9 cellular contexts compared by ENCODE assay signal in genomic region chr6:33412140-33413009, GRCh38. TPM values are rescaled to one million over a fixed set of nuclear protein-coding genes. Genes with fewer than 3 reads are reported as not detected.
DNase-seq lines count a peak whose midpoint lies in the region; ATAC-seq, FAIRE-seq and TF ChIP-seq lines count a peak whose summit lies in the region.
"Had no signal": no experiment of that assay in that cellular context is flagged by ENCODE, and none has a peak within 500 bp of the region (broad histone marks: within the 10 kb centered on the region; RNA-seq: fewer than 3 reads in every experiment).

No MANE protein-coding gene starts in this region.

- H3K36me3 Mint-ChIP-seq in astrocyte (ENCODE audit: low read depth, unreplicated experiment) (peaks cover 11% of the 10 kb centered on the region), progenitor cell of endocrine pancreas (ENCODE audit: insufficient read depth) (peaks cover 8% of the 10 kb centered on the region)

- no peaks in the 10 kb centered on the region for H3K27me3 ChIP-seq in IMR-90 (ENCODE audit: control insufficient read depth, insufficient read depth, low read length)
- no peaks in the 10 kb centered on the region for H3K27me3 ChIP-seq in astrocyte (ENCODE audit: insufficient read depth, low read length)

- peaks cover 5% of the 10 kb centered on the region for H3K9me1 ChIP-seq in IMR-90 (ENCODE audit: insufficient read depth, low read length)

- no peaks in the 10 kb centered on the region for H3K9me3 Mint-ChIP-seq in astrocyte (ENCODE audit: unreplicated experiment)
- no peaks in the 10 kb centered on the region for H3K9me3 Mint-ChIP-seq in progenitor cell of endocrine pancreas (ENCODE audit: low read depth)

- no peak for FAIRE-seq in astrocyte (lab: Jason Lieb, UNC)
- FAIRE-seq: colon, GM12891 had no signal

- TF ChIP-seq RAD21 in IMR-90 (IDR thresholded peaks at IDR 0.05; ENCODE audit: low read length) = no peak

- peak overlapping the region; percentile 7; the same call in 1 of the 2 replicates for H3K4me2 ChIP-seq in IMR-90 (ENCODE audit: low read depth, low read length)
- H3K4me2 ChIP-seq in astrocyte (ENCODE audit: low read length) = peak overlapping the region; percentile 93

- H3K4me3 ChIP-seq in IMR-90 (ENCODE audit: insufficient read depth, low read depth, low read length) = no peak overlapping the region
- no peak overlapping the region for H3K4me3 ChIP-seq in astrocyte (ENCODE audit: insufficient read depth, low read depth, low read length)

- peaks cover 48% of the 10 kb centered on the region for H3K79me2 ChIP-seq in astrocyte (ENCODE audit: insufficient read depth, low read length)

- H2AK5ac ChIP-seq in IMR-90 (ENCODE audit: low read depth, low read length) = no peak overlapping the region

- H3K18ac ChIP-seq in IMR-90 (ENCODE audit: low read depth, low read length) = no peak overlapping the region

- peak overlapping the region; percentile 88 for H3K4me3 Mint-ChIP-seq in astrocyte (ENCODE audit: unreplicated experiment)
- H3K4me3 Mint-ChIP-seq in progenitor cell of endocrine pancreas (ENCODE audit: low read depth) = peak overlapping the region; percentile 72

- H3K27ac Mint-ChIP-seq in astrocyte (ENCODE audit: unreplicated experiment) (peak overlapping the region; percentile 81), progenitor cell of endocrine pancreas (peak overlapping the region; percentile 60)

- peaks cover 12 to 60% of the 10 kb centered on the region in 2 experiments for H3K79me1 ChIP-seq in IMR-90 (ENCODE audit: low read depth in 1 of 2, low read length in 2 of 2)

- peak overlapping the region; percentile 56 for H3K23ac ChIP-seq in IMR-90 (ENCODE audit: low read depth, low read length)

- POLR2A ChIA-PET in IMR-90 (lab: Charles Lee; ENCODE audit: unreplicated experiment) = no interaction called here

- H4K20me1 ChIP-seq in IMR-90 (ENCODE audit: insufficient read depth, low read length) = peaks cover 19% of the 10 kb centered on the region
- H4K20me1 ChIP-seq in astrocyte (ENCODE audit: insufficient read depth, low read length) = peaks cover 48% of the 10 kb centered on the region

- H2BK15ac ChIP-seq in IMR-90 (ENCODE audit: low read depth, low read length) = no peak overlapping the region

- H2AK9ac ChIP-seq in IMR-90 (replicated peaks; ENCODE audit: low read depth, low read length, poor library complexity) = no peak overlapping the region

- intact Hi-C loops in IMR-90 (cut with micrococcal nuclease) = no loop called here

- no peak overlapping the region for H2BK120ac ChIP-seq in IMR-90 (ENCODE audit: low read depth, low read length)

- in situ Hi-C loops in IMR-90 (cut with MboI; ENCODE audit: low sequenced_read_pairs) = no loop called here

- BruUV-seq in IMR-90 (replicated peaks; lab: Mats Ljungman, UMichigan) = no TSS peak

- H3K4me1 Mint-ChIP-seq in astrocyte (ENCODE audit: low read depth, unreplicated experiment) (peaks cover 19% of the 10 kb centered on the region), progenitor cell of endocrine pancreas (ENCODE audit: low read depth) (peaks cover 31% of the 10 kb centered on the region)

- no peak for DNase-seq in IMR-90
- no peak for DNase-seq in astrocyte (ENCODE audit: low read depth)
- no peak for DNase-seq in progenitor cell of endocrine pancreas (ENCODE audit: low spot score, unreplicated experiment)
- DNase-seq: NCI-H1048 had no signal

- dilution Hi-C loops in IMR-90 (cut with HindIII; ENCODE audit: low sequenced_read_pairs, unreplicated experiment) = no loop called here

- H3K27me3 Mint-ChIP-seq in astrocyte (ENCODE audit: low read depth, unreplicated experiment) (no peaks in the 10 kb centered on the region), progenitor cell of endocrine pancreas (no peaks in the 10 kb centered on the region)

- no CpG with 5 or more reads among the region's 10 CpGs for WGBS in IMR-90 (ENCODE audit: extremely low coverage in 2 of 2, insufficient read length in 1 of 2), 2 experiments

- no peak; the same call in none of the 2 replicates for TF ChIP-seq POLR2A in IMR-90 (IDR thresholded peaks at IDR 0.05; ENCODE audit: low read depth, low read length)

- H3K14ac ChIP-seq in IMR-90 (replicated peaks; ENCODE audit: low read depth, low read length) = no peak overlapping the region

- ATAC-seq in IMR-90 (ENCODE audit: low read depth) (no peak), GM21360 (IDR thresholded peaks at IDR 0.05; ENCODE audit: unreplicated experiment) (no peak), HG03039 (IDR thresholded peaks at IDR 0.05; ENCODE audit: unreplicated experiment) (no peak), GM19351 (IDR thresholded peaks at IDR 0.05; ENCODE audit: unreplicated experiment) (no peak)

- no peak overlapping the region; the same call in 1 of the 2 replicates for H3K9ac ChIP-seq in IMR-90 (ENCODE audit: low read depth, low read length)
- no peak overlapping the region for H3K9ac ChIP-seq in astrocyte (ENCODE audit: low read length)

- H4K8ac ChIP-seq in IMR-90 (ENCODE audit: low read depth in 2 of 2, low read length in 2 of 2) = peak overlapping the region in 1 of 2 experiments; percentile 1; a peak in 1 of 4 replicates

- H3K4me1 ChIP-seq in IMR-90 (ENCODE audit: control insufficient read depth, insufficient read depth, low read length) = peaks cover 7% of the 10 kb centered on the region
- H3K4me1 ChIP-seq in astrocyte (ENCODE audit: insufficient read depth, low read length) = peaks cover 17% of the 10 kb centered on the region

- H3K9me3 ChIP-seq in IMR-90 (ENCODE audit: control insufficient read depth, insufficient read depth, low read length) = no peaks in the 10 kb centered on the region
- no peaks in the 10 kb centered on the region for H3K9me3 ChIP-seq in astrocyte (ENCODE audit: insufficient read depth, low read depth, low read length)

- peaks cover 40% of the 10 kb centered on the region for H3K36me3 ChIP-seq in IMR-90 (ENCODE audit: control insufficient read depth, insufficient read depth, low read length)
- H3K36me3 ChIP-seq in astrocyte (ENCODE audit: insufficient read depth, low read length) = peaks cover 8% of the 10 kb centered on the region

- H3K56ac ChIP-seq in IMR-90 (ENCODE audit: extremely low read depth, insufficient read depth, low read length) = no peak overlapping the region

- TF ChIP-seq CTCF in IMR-90 (conservative IDR thresholded peaks at IDR 0.05; ENCODE audit: low read depth, low read length) (no peak), astrocyte (IDR thresholded peaks at IDR 0.05; ENCODE audit: insufficient read depth, low read depth, low read length) (no peak), progenitor cell of endocrine pancreas (IDR thresholded peaks at IDR 0.05; ENCODE audit: unreplicated experiment) (no peak)

- H3K4ac ChIP-seq in IMR-90 (ENCODE audit: low read depth, low read length) = peak overlapping the region; percentile 22; the same call in 1 of the 2 replicates

- no peak overlapping the region for H2AFZ ChIP-seq in IMR-90 (replicated peaks; ENCODE audit: low read length, poor library complexity)
- no peak overlapping the region for H2AFZ ChIP-seq in astrocyte (ENCODE audit: low read depth, low read length)

- CTCF ChIA-PET in IMR-90 (lab: Yijun Ruan, JAX) = interaction anchor here (0.6 to 0.7 kb wide), 2 partner anchors 22 to 28 kb away, joined by 3 to 4 read pairs; no protein-coding TSS in a partner anchor

- H4K5ac ChIP-seq in IMR-90 (ENCODE audit: low read depth, low read length) = no peak overlapping the region

- H4K91ac ChIP-seq in IMR-90 (ENCODE audit: insufficient read depth, low read depth, low read length) = no peak overlapping the region

- no peak overlapping the region for H3K27ac ChIP-seq in IMR-90 (ENCODE audit: insufficient read depth, low read length)
- no peak overlapping the region for H3K27ac ChIP-seq in astrocyte (ENCODE audit: low read depth, low read length)

- no peak overlapping the region for H2BK20ac ChIP-seq in IMR-90 (ENCODE audit: low read depth, low read length)

- no peak overlapping the region for H2BK5ac ChIP-seq in IMR-90 (ENCODE audit: low read depth, low read length, poor library complexity, severe bottlenecking)

TF ChIP-seq in IMR-90, 13 proteins besides CTCF, POLR2A, EP300 and RAD21 (continues in another document):
- no peak for TF ChIP-seq BHLHE40 (IDR thresholded peaks at IDR 0.05; ENCODE audit: low read depth, low read length)
- no peak for TF ChIP-seq NFE2L2 (IDR thresholded peaks at IDR 0.05; ENCODE audit: low read depth, low read length)
- TF ChIP-seq MAZ (IDR thresholded peaks at IDR 0.05; ENCODE audit: borderline replicate concordance, low read depth, low read length) = no peak

RNA-seq across cellular contexts. Expression of gene PHF1, which starts 1.6 kb away (rescaled TPM):
- 9.0 and 12.2 TPM in 2 replicates for total RNA-seq in IMR-90 (2012; rRNA removed)
- polyA plus RNA-seq in IMR-90 (2012; rRNA removed) = 47.2 and 50.8 TPM in 2 replicates
- 36.6 and 48.3 TPM in 2 replicates for polyA plus RNA-seq in IMR-90 (2012; cell fraction: cytosol; rRNA removed)
- 270 and 345 TPM in 2 replicates for polyA plus RNA-seq in IMR-90 (2012; cell fraction: nucleus; rRNA removed; ENCODE audit: low replicate concordance)
- 29.7 and 34.3 TPM in 2 replicates for total RNA-seq in astrocyte
- total RNA-seq in progenitor cell of endocrine pancreas = 58.1 and 58.4 TPM in 2 replicates

RNA-seq across cellular contexts. Expression of gene CUTA, which starts 5.5 kb away (rescaled TPM):
- total RNA-seq in IMR-90 (2012; rRNA removed) (122 and 136 TPM in 2 replicates), astrocyte (232 and 256 TPM in 2 replicates), progenitor cell of endocrine pancreas (252 and 264 TPM in 2 replicates)
- polyA plus RNA-seq in IMR-90 (2012; rRNA removed) = 427 and 483 TPM in 2 replicates
- polyA plus RNA-seq in IMR-90 (2012; cell fraction: cytosol; rRNA removed) = 545 and 1,404 TPM in 2 replicates
- polyA plus RNA-seq in IMR-90 (2012; cell fraction: nucleus; rRNA removed; ENCODE audit: low replicate concordance) = 266 and 336 TPM in 2 replicates

RNA-seq across cellular contexts. Expression of gene SYNGAP1, which starts 7.5 kb away (rescaled TPM):
- total RNA-seq in IMR-90 (2012; rRNA removed) (1.4 TPM in 2 replicates), astrocyte (34.5 and 36.1 TPM in 2 replicates), progenitor cell of endocrine pancreas (59.9 and 60.3 TPM in 2 replicates)
- 15.3 and 17.0 TPM in 2 replicates for polyA plus RNA-seq in IMR-90 (2012; rRNA removed)
- polyA plus RNA-seq in IMR-90 (2012; cell fraction: cytosol; rRNA removed) = 5.6 and 6.5 TPM in 2 replicates
- polyA plus RNA-seq in IMR-90 (2012; cell fraction: nucleus; rRNA removed; ENCODE audit: low replicate concordance) = 70.0 and 83.5 TPM in 2 replicates

RNA-seq across cellular contexts. Expression of gene KIFC1, which starts 20.8 kb away (rescaled TPM):
- total RNA-seq in IMR-90 (2012; rRNA removed) (33.9 and 35.3 TPM in 2 replicates), astrocyte (2.9 and 4.2 TPM in 2 replicates), progenitor cell of endocrine pancreas (45.5 and 46.6 TPM in 2 replicates)
- polyA plus RNA-seq in IMR-90 (2012; rRNA removed) = 40.6 and 41.9 TPM in 2 replicates
- 20.3 and 20.6 TPM in 2 replicates for polyA plus RNA-seq in IMR-90 (2012; cell fraction: cytosol; rRNA removed)
- 33.6 and 50.3 TPM in 2 replicates for polyA plus RNA-seq in IMR-90 (2012; cell fraction: nucleus; rRNA removed; ENCODE audit: low replicate concordance)

RNA-seq across cellular contexts. Expression of gene ZBTB9, which starts 42.0 kb away (rescaled TPM):
- total RNA-seq in IMR-90 (2012; rRNA removed) (5.4 and 5.6 TPM in 2 replicates), astrocyte (9.8 and 10.4 TPM in 2 replicates), progenitor cell of endocrine pancreas (15.4 and 15.7 TPM in 2 replicates)
- 4.7 and 5.9 TPM in 2 replicates for polyA plus RNA-seq in IMR-90 (2012; rRNA removed)
- polyA plus RNA-seq in IMR-90 (2012; cell fraction: cytosol; rRNA removed) = 1.8 and 2.2 TPM in 2 replicates
- polyA plus RNA-seq in IMR-90 (2012; cell fraction: nucleus; rRNA removed; ENCODE audit: low replicate concordance) = 17.5 TPM in 2 replicates

Comparison
In these comparisons a context has a peak if more than half of its experiments do, and no peak if none do; other contexts are left out.
1. RNA of gene SYNGAP1, which starts 7.5 kb away (total RNA-seq): 59.9 to 60.3 TPM in progenitor cell of endocrine pancreas and 34.5 to 36.1 TPM in astrocyte; 1.4 TPM in IMR-90; every median in the first group is over 10 times any median in the second.